In the genomic region with DNA sequence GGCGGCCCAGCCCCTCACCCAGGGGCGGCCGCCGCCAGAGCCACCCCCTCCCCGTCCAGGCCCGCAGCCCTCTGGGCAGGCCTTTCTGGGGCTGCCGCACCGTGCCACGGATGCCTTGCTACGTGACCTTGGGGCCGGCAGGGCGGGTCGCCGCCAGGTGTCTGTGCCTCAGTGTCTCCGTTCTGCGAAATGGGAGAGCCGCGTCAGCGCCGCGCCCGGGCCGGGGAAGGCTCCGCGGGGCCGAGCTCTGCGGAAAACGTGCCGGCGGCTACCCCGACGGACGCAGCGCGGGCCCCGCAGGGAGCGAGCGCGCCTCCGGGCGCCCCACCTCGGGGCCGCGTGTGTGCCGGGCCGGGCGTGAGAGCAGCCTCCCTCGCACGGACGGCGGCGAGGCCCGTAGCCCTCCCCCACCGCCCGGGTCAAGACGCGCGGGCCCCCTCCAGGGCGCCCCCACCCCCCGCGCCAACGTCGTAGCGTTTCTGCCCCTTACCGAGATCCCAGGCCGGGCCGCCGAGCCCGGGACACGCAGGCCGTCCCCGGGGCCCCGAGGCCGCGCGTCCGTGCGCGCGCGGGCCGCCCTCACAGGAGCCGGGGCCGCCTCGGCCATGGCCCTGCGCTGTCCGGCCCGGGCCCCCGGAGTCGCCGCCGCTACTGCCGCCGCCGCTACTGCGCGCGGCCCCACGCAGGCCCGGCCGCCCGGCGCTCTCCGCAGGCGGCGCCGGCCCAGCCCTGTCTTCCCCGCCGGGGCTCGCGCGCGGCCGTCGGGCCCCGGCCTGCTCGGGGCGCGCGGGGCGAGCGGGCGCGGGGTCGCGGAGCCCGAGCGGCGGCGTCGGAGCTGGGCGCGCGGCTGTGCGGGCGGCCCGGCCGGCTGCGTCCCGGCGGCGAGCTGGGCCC, we compare ENCODE assay signal across 9 cellular contexts. TPM values are rescaled to one million over a fixed set of nuclear protein-coding genes. Genes with fewer than 3 reads are reported as not detected.
A peak's percentile ranks its signal among the peaks of the same experiment; 100 is the strongest.
DNase-seq lines count a peak whose midpoint lies in the region; ATAC-seq and TF ChIP-seq lines count a peak whose summit lies in the region.
"Had no signal": no experiment of that assay in that cellular context is flagged by ENCODE, and none has a peak within 500 bp of the region (broad histone marks: within the 10 kb centered on the region; RNA-seq: fewer than 3 reads in every experiment).

No MANE protein-coding gene starts in this region.

- H3K9ac ChIP-seq in iPS-15b (ENCODE audit: low read depth, low read length), result no peak overlapping the region

- peaks cover 38% of the 10 kb centered on the region for H3K27me3 ChIP-seq in iPS-15b (ENCODE audit: control insufficient read depth, insufficient read depth, low read length)

- peak overlapping the region; percentile 72 for H3K4me3 ChIP-seq in iPS-15b (ENCODE audit: low read depth, low read length)

- peak; percentile 18 for ATAC-seq in GM21367 (IDR thresholded peaks at IDR 0.05; ENCODE audit: unreplicated experiment)

- peaks cover 3% of the 10 kb centered on the region for H3K36me3 Mint-ChIP-seq in activated naive CD8-positive, alpha-beta T cell treated with anti-CD3 and anti-CD28 coated beads for 36 hours

- H3K9me3 ChIP-seq in iPS-15b (ENCODE audit: control insufficient read depth, insufficient read depth, low read length), result no peaks in the 10 kb centered on the region

- CTCF ChIA-PET in GM10248 (lab: Yijun Ruan, JAX), result interaction anchor here (0.6 to 3.3 kb wide), 8 partner anchors 20 to 282 kb away, joined by 3 to 17 read pairs (median 4); partner anchors contain the start of gene ZNF783

- POLR2A ChIA-PET in GM10248 (lab: Yijun Ruan, JAX), result interaction anchor here (1.0 kb wide), 1 partner anchor 20 kb away, joined by 3 read pairs; no protein-coding TSS in a partner anchor

- H3K4me3 Mint-ChIP-seq in activated naive CD8-positive, alpha-beta T cell treated with anti-CD3 and anti-CD28 coated beads for 36 hours, result peak overlapping the region; percentile 59

- DNase-seq in GM10248 (ENCODE audit: extremely low spot score), result peak; percentile 66
- peak; percentile 39 for DNase-seq in HK-2 (ENCODE audit: unreplicated experiment)
- peak; percentile 46 for DNase-seq in activated naive CD8-positive, alpha-beta T cell treated with anti-CD3 and anti-CD28 coated beads for 36 hours
- DNase-seq in stimulated activated CD4-positive, alpha-beta T cell treated with anti-CD3 and anti-CD28 coated beads, Interleukin-12 subunit alpha, Interleukin-12 subunit beta, amount 100 ng/mL, for 48 hours (ENCODE audit: low read depth in 2 of 3, low spot score in 1 of 3), result peak in 2 of 3 donors; percentile 8
- DNase-seq in NCI-H82 (lab: John Stamatoyannopoulos, UW), result no peak
- DNase-seq in NCI-H1436 (lab: John Stamatoyannopoulos, UW), result no peak

- no peaks in the 10 kb centered on the region for H3K4me1 ChIP-seq in iPS-15b (ENCODE audit: control insufficient read depth, insufficient read depth, low read length)

- no peak overlapping the region for H3K27ac Mint-ChIP-seq in activated naive CD8-positive, alpha-beta T cell treated with anti-CD3 and anti-CD28 coated beads for 36 hours

- H3K27me3 Mint-ChIP-seq in activated naive CD8-positive, alpha-beta T cell treated with anti-CD3 and anti-CD28 coated beads for 36 hours, result no peaks in the 10 kb centered on the region

- no peaks in the 10 kb centered on the region for H3K9me3 Mint-ChIP-seq in activated naive CD8-positive, alpha-beta T cell treated with anti-CD3 and anti-CD28 coated beads for 36 hours
- H3K9me3 Mint-ChIP-seq: activated naive CD4-positive, alpha-beta T cell treated with anti-CD3 and anti-CD28 coated beads, Interleukin-2, amount 50 U/mL, for 24 hours had no signal

- H3K4me1 Mint-ChIP-seq in activated naive CD8-positive, alpha-beta T cell treated with anti-CD3 and anti-CD28 coated beads for 36 hours, result peaks cover 19% of the 10 kb centered on the region

- TF ChIP-seq CTCF in GM10248 (IDR thresholded peaks at IDR 0.05; ENCODE audit: control extremely low read depth, extremely low read depth, low read depth, missing control alignments), result no peak

- H3K36me3 ChIP-seq in iPS-15b (ENCODE audit: control insufficient read depth, insufficient read depth, low read length), result no peaks in the 10 kb centered on the region

RNA-seq across cellular contexts. Expression of gene ZNF777, which starts 1.1 kb away (rescaled TPM):
- total RNA-seq in activated naive CD8-positive, alpha-beta T cell treated with anti-CD3 and anti-CD28 coated beads for 36 hours, result 10 to 100 TPM; 18.9 to 19.3 TPM

RNA-seq across cellular contexts. Expression of gene ZNF746, which starts 37.8 kb away (rescaled TPM):
- 10 to 100 TPM; 16.1 to 16.4 TPM for total RNA-seq in activated naive CD8-positive, alpha-beta T cell treated with anti-CD3 and anti-CD28 coated beads for 36 hours

Comparison
In these comparisons a context has a peak if more than half of its experiments do, and no peak if none do; other contexts are left out.
1. DNase-seq: peak in GM10248 (single experiment), HK-2 (single experiment), activated naive CD8-positive, alpha-beta T cell treated with anti-CD3 and anti-CD28 coated beads for 36 hours (single experiment) and stimulated activated CD4-positive, alpha-beta T cell treated with anti-CD3 and anti-CD28 coated beads, Interleukin-12 subunit alpha, Interleukin-12 subunit beta, amount 100 ng/mL, for 48 hours (2 of 3); none in NCI-H82 (single experiment) and NCI-H1436 (single experiment).